Comparison of ENCODE assay signal across 18 cellular contexts in the genomic region with DNA sequence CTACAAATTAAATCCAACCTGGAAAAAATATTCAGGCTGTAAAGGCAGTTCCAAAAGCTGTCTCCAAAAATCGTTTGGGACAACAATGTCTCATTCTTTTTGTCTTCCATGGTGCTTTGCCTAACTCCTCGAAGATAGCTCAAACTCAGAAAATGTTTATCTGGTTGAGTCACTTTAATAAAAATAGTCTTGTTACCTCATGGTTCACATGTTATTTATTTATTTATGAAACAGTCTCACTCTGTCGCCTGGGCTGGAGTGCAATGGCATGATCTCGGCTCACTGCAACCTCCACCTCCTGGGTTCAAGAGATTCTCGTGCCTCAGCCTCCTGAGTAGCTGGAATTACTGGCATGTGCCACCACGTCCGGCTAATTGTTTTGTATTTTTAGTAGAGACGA. TPM values are rescaled to one million over a fixed set of nuclear protein-coding genes. Genes with fewer than 3 reads are reported as not detected.
A peak's percentile ranks its signal among the peaks of the same experiment; 100 is the strongest.
DNase-seq lines count a peak whose midpoint lies in the region; ATAC-seq and TF ChIP-seq lines count a peak whose summit lies in the region.
"Had no signal": no experiment of that assay in that cellular context is flagged by ENCODE, and none has a peak within 500 bp of the region (broad histone marks: within the 10 kb centered on the region; RNA-seq: fewer than 3 reads in every experiment).

No MANE protein-coding gene starts in this region.

- no peak overlapping the region for H2AFZ ChIP-seq in GM23248

- intact Hi-C loops in ascending aorta (cut with DNase I) (no loop called here), tibial artery (cut with DNase I; ENCODE audit: low total_unique reads) (loop anchor here (10.0 kb wide), 2 partner anchors 72 to 218 kb away; no protein-coding TSS in a partner anchor)

- peak overlapping the region; percentile 67 for H3K4me2 ChIP-seq in GM23248 (ENCODE audit: unreplicated experiment)
- H3K4me2 ChIP-seq: KMS-11 had no signal

- TF ChIP-seq CTCF in ascending aorta (IDR thresholded peaks at IDR 0.05) (no peak), right atrium auricular region (IDR thresholded peaks at IDR 0.05) (no peak), tibial artery (IDR thresholded peaks at IDR 0.05) (no peak)

- H3K36me3 ChIP-seq in GM23248 (ENCODE audit: low read depth) (no peaks in the 10 kb centered on the region), ascending aorta (peaks cover 0 to 3% of the 10 kb centered on the region in 2 donors), right atrium auricular region (no peaks in the 10 kb centered on the region), tibial artery (no peaks in the 10 kb centered on the region), SJCRH30 (peaks cover 7% of the 10 kb centered on the region)
- H3K36me3 ChIP-seq: cardiac muscle cell, right lobe of liver, thyroid gland had no signal

- H3K27me3 ChIP-seq in GM23248 (replicated peaks; ENCODE audit: insufficient read depth) (no peaks in the 10 kb centered on the region), ascending aorta (no peaks in the 10 kb centered on the region), right atrium auricular region (no peaks in the 10 kb centered on the region), tibial artery (no peaks in the 10 kb centered on the region), SJCRH30 (no peaks in the 10 kb centered on the region)
- H3K27me3 ChIP-seq: cardiac muscle cell, right lobe of liver, thyroid gland had no signal

- no peaks in the 10 kb centered on the region for H3K9me2 ChIP-seq in GM23248 (ENCODE audit: insufficient read depth)

- ATAC-seq in GM19351 (IDR thresholded peaks at IDR 0.05; ENCODE audit: unreplicated experiment): no peak

- H3K27ac ChIP-seq in GM23248 (peak overlapping the region; percentile 81), ascending aorta (peak overlapping the region; percentile 67 to 76), right atrium auricular region (peak overlapping the region; percentile 6 to 57), tibial artery (peak overlapping the region; percentile 69 to 76), SJCRH30 (no peak overlapping the region)
- H3K27ac ChIP-seq: cardiac muscle cell, KMS-11, right lobe of liver, thyroid gland had no signal

- no peak overlapping the region for H3K4me3 ChIP-seq in GM23248
- no peak overlapping the region for H3K4me3 ChIP-seq in ascending aorta
- H3K4me3 ChIP-seq in right atrium auricular region: no peak overlapping the region
- H3K4me3 ChIP-seq in tibial artery: no peak overlapping the region
- H3K4me3 ChIP-seq in SJCRH30: no peak overlapping the region
- H3K4me3 ChIP-seq: cardiac muscle cell, right lobe of liver, thyroid gland had no signal

- H3K9ac ChIP-seq in GM23248: peak overlapping the region; percentile 41
- H3K9ac ChIP-seq: KMS-11 had no signal

- H3K79me2 ChIP-seq in GM23248 (ENCODE audit: insufficient read depth): peaks cover 86% of the 10 kb centered on the region

- H3K4me1 ChIP-seq in GM23248 (ENCODE audit: insufficient read depth): peaks cover 13% of the 10 kb centered on the region
- H3K4me1 ChIP-seq in ascending aorta: peaks cover 9 to 29% of the 10 kb centered on the region in 2 donors
- peaks cover 0 to 33% of the 10 kb centered on the region in 2 donors for H3K4me1 ChIP-seq in right atrium auricular region
- H3K4me1 ChIP-seq in tibial artery: peaks cover 0 to 51% (median 22%) of the 10 kb centered on the region in 4 donors
- peaks cover 5% of the 10 kb centered on the region; the same call in 1 of the 2 replicates for H3K4me1 ChIP-seq in SJCRH30

- in situ Hi-C loops in GM23248 (cut with MboI): no loop called here

- H3K9me3 ChIP-seq in GM23248 (ENCODE audit: low read depth) (no peaks in the 10 kb centered on the region), ascending aorta (no peaks in the 10 kb centered on the region), right atrium auricular region (no peaks in the 10 kb centered on the region), tibial artery (no peaks in the 10 kb centered on the region), SJCRH30 (replicated peaks) (no peaks in the 10 kb centered on the region)
- H3K9me3 ChIP-seq: right lobe of liver, thyroid gland had no signal

- H3F3A ChIP-seq in GM23248 (ENCODE audit: insufficient read depth): peaks cover 16% of the 10 kb centered on the region

- whole genome bisulfite sequencing in GM23248 (ENCODE audit: low coverage in 1 of 2, low lambda C conversion rate in 2 of 2, missing lambda C conversion rate in 2 of 2), 2 experiments: 5 to 7% methylated on average over 8 of the region's 8 CpGs

- no peaks in the 10 kb centered on the region for H4K20me1 ChIP-seq in GM23248 (ENCODE audit: insufficient read depth)

- DNase-seq in GM23248 (peak; percentile 83), ascending aorta (ENCODE audit: low spot score in 2 of 2) (no peak), right atrium auricular region (ENCODE audit: low spot score) (no peak), tibial artery (peak in 1 of 2 donors; percentile 46), medulla oblongata (ENCODE audit: extremely low spot score) (no peak), SJCRH30 (no peak)
- DNase-seq: activated CD4-positive, alpha-beta T cell treated with anti-CD3 and anti-CD28 coated beads for 48 hours; activated naive CD4-positive, alpha-beta T cell treated with anti-CD3 and anti-CD28 coated beads, Interleukin-2, amount 10 ng/mL, durations not matched to agents 7 days and 5 days; effector memory CD4-positive, alpha-beta T cell; H9; NCI-H1417 treated with DMSO at 0.1 percent for 48 hours; right lobe of liver; SHP77 treated with DMSO at 0.1 percent for 48 hours; T1000; thyroid gland had no signal

RNA-seq across cellular contexts. Expression of a gene that starts 4.9 kb away (rescaled TPM):
- total RNA-seq in GM23248 (2014; rRNA removed; shearing (Covaris generic)): 9.0 and 20.2 TPM in 2 replicates
- polyA plus RNA-seq in GM23248 (2016; fragmentation: Nextera tagmentation; extraction: Ambion mirVana): 17.5 and 18.6 TPM in 2 replicates
- total RNA-seq in ascending aorta: 55.3 TPM
- 10 to 100 TPM; 23.6 to 41.0 TPM for total RNA-seq in right atrium auricular region
- 48.6 and 50.4 TPM in 2 replicates for total RNA-seq in SJCRH30 (2014; rRNA removed; shearing (Covaris generic))

RNA-seq across cellular contexts. Expression of a gene that starts 42.4 kb away (rescaled TPM):
- 13.4 and 19.7 TPM in 2 replicates for total RNA-seq in GM23248 (2014; rRNA removed; shearing (Covaris generic))
- 14.6 and 14.8 TPM in 2 replicates for polyA plus RNA-seq in GM23248 (2016; fragmentation: Nextera tagmentation; extraction: Ambion mirVana)
- total RNA-seq in ascending aorta: 17.0 TPM
- 10 to 100 TPM; 12.3 to 17.9 TPM for total RNA-seq in right atrium auricular region
- total RNA-seq in SJCRH30 (2014; rRNA removed; shearing (Covaris generic)): 26.9 and 28.1 TPM in 2 replicates
